9 cellular contexts compared by ENCODE assay signal in genomic region chr6:169961772-169962561, GRCh38.
A peak's percentile ranks its signal among the peaks of the same experiment; 100 is the strongest.
DNase-seq lines count a peak whose midpoint lies in the region; ATAC-seq, FAIRE-seq and TF ChIP-seq lines count a peak whose summit lies in the region.
"Had no signal": no experiment of that assay in that cellular context is flagged by ENCODE, and none has a peak within 500 bp of the region (broad histone marks: within the 10 kb centered on the region; RNA-seq: fewer than 3 reads in every experiment).

No MANE protein-coding gene starts in this region.

- H3K27me3 Mint-ChIP-seq in activated naive CD8-positive, alpha-beta T cell treated with anti-CD3 and anti-CD28 coated beads, Interleukin-2, amount 10 ng/mL, durations not matched to agents 7 days and 5 days = peaks cover 19% of the 10 kb centered on the region

- H3K27me3 ChIP-seq in sigmoid colon = peaks cover 4 to 17% (median 5%) of the 10 kb centered on the region in 3 donors

- H3K4me3 Mint-ChIP-seq in activated naive CD8-positive, alpha-beta T cell treated with anti-CD3 and anti-CD28 coated beads, Interleukin-2, amount 10 ng/mL, durations not matched to agents 7 days and 5 days = peak overlapping the region; percentile 76

- no peaks in the 10 kb centered on the region for H3K36me3 Mint-ChIP-seq in activated naive CD8-positive, alpha-beta T cell treated with anti-CD3 and anti-CD28 coated beads, Interleukin-2, amount 10 ng/mL, durations not matched to agents 7 days and 5 days
- H3K36me3 Mint-ChIP-seq: brain had no signal

- DNase-seq in GM12864 (ENCODE audit: low read depth) = no peak
- DNase-seq in activated naive CD8-positive, alpha-beta T cell treated with anti-CD3 and anti-CD28 coated beads, Interleukin-2, amount 10 ng/mL, durations not matched to agents 7 days and 5 days = peak; percentile 58
- DNase-seq in sigmoid colon = peak; percentile 75
- no peak for DNase-seq in cerebellar cortex (ENCODE audit: low spot score)
- no peak for DNase-seq in NCI-H1092 treated with DMSO at 0.1 percent for 48 hours (lab: John Stamatoyannopoulos, UW)
- DNase-seq in GM12892 (ENCODE audit: insufficient read length) = no peak

- TF ChIP-seq CTCF in GM12864 (IDR thresholded peaks at IDR 0.05; ENCODE audit: low read depth, low read length, missing control alignments) (peak; percentile 25), sigmoid colon (IDR thresholded peaks at IDR 0.05) (peak in 3 of 4 experiments; percentile 40 to 73 (median 52))

- no peak for TF ChIP-seq EP300 in sigmoid colon (IDR thresholded peaks at IDR 0.05)

- H3K4me3 ChIP-seq in GM12864 (ENCODE audit: low read depth, low read length) (no peak overlapping the region), iPS-18c (ENCODE audit: insufficient read depth, low read depth, low read length) (peak overlapping the region; percentile 31), sigmoid colon (peak overlapping the region; percentile 35 to 59 (median 44))

- peak overlapping the region in 3 of 4 donors; percentile 27 to 65 (median 39) for H3K27ac ChIP-seq in sigmoid colon

- no peaks in the 10 kb centered on the region for H3K36me3 ChIP-seq in sigmoid colon

- intact Hi-C loops in sigmoid colon (cut with DNase I) = loop anchor here (5.0 kb wide), 3 partner anchors 60 to 330 kb away; partner anchors contain the start of gene DLL1

- H3K9me3 ChIP-seq in iPS-18c (ENCODE audit: control insufficient read depth, insufficient read depth, low read length) (no peaks in the 10 kb centered on the region), sigmoid colon (no peaks in the 10 kb centered on the region)

- no peak for FAIRE-seq in GM12892 (lab: Jason Lieb, UNC)

- H3K27ac Mint-ChIP-seq in activated naive CD8-positive, alpha-beta T cell treated with anti-CD3 and anti-CD28 coated beads, Interleukin-2, amount 10 ng/mL, durations not matched to agents 7 days and 5 days = no peak overlapping the region

- peak; percentile 36 for ATAC-seq in activated naive CD8-positive, alpha-beta T cell treated with anti-CD3 and anti-CD28 coated beads, Interleukin-2, amount 10 ng/mL, durations not matched to agents 7 days and 5 days (ENCODE audit: low read depth)
- ATAC-seq in HG03159 (IDR thresholded peaks at IDR 0.05; ENCODE audit: unreplicated experiment) = no peak

- TF ChIP-seq POLR2A in sigmoid colon (IDR thresholded peaks at IDR 0.05) = no peak
- TF ChIP-seq POLR2A in GM12892 (IDR thresholded peaks at IDR 0.05; ENCODE audit: low read depth, low read length) = no peak

- POLR2A ChIA-PET in activated naive CD8-positive, alpha-beta T cell treated with anti-CD3 and anti-CD28 coated beads, Interleukin-2, amount 10 ng/mL, durations not matched to agents 7 days and 5 days (lab: Charles Lee) = no interaction called here

- peaks cover 0 to 15% (median 10%) of the 10 kb centered on the region in 4 donors for H3K4me1 ChIP-seq in sigmoid colon

- H3K9me3 Mint-ChIP-seq in activated naive CD8-positive, alpha-beta T cell treated with anti-CD3 and anti-CD28 coated beads, Interleukin-2, amount 10 ng/mL, durations not matched to agents 7 days and 5 days = no peaks in the 10 kb centered on the region

- peaks cover 16% of the 10 kb centered on the region for H3K4me1 Mint-ChIP-seq in activated naive CD8-positive, alpha-beta T cell treated with anti-CD3 and anti-CD28 coated beads, Interleukin-2, amount 10 ng/mL, durations not matched to agents 7 days and 5 days

- WGBS in sigmoid colon, 2 donors = 16 to 34% methylated on average over 75 of the region's 75 CpGs

Comparison
In these comparisons a context has a peak if more than half of its experiments do, and no peak if none do; other contexts are left out.
1. DNase-seq: peak in activated naive CD8-positive, alpha-beta T cell treated with anti-CD3 and anti-CD28 coated beads, Interleukin-2, amount 10 ng/mL, durations not matched to agents 7 days and 5 days (single experiment) and sigmoid colon (single experiment); none in GM12864 (single experiment), cerebellar cortex (single experiment), NCI-H1092 treated with DMSO at 0.1 percent for 48 hours (single experiment) and GM12892 (single experiment).